Comparison of ENCODE assay signal across 1 cellular context in genomic region chr18:77749189-77749588, GRCh38.
TF ChIP-seq lines count a peak whose summit lies in the region.

No MANE protein-coding gene starts in this region.

TF ChIP-seq in GM12878, 131 proteins besides CTCF, POLR2A, EP300 and RAD21 (continued from another document):
- no peak for TF ChIP-seq STAT3 (IDR thresholded peaks at IDR 0.05; ENCODE audit: low read depth, low read length)
- no peak for TF ChIP-seq NR2C2 (IDR thresholded peaks at IDR 0.05; ENCODE audit: borderline replicate concordance, control insufficient read depth, insufficient read length, low read depth)
- no peak for TF ChIP-seq E2F8 (IDR thresholded peaks at IDR 0.05; ENCODE audit: low read depth, partially characterized antibody)
- no peak for TF ChIP-seq BCL3 (IDR thresholded peaks at IDR 0.05; ENCODE audit: borderline replicate concordance, insufficient read depth, low read depth, low read length, poor library complexity, severe bottlenecking)
- TF ChIP-seq ZNF384 (IDR thresholded peaks at IDR 0.05; ENCODE audit: borderline replicate concordance, low read depth, low read length): no peak
- TF ChIP-seq POLR2AphosphoS2 (IDR thresholded peaks at IDR 0.05; ENCODE audit: low read depth, low read length): no peak
- no peak for TF ChIP-seq KAT2A (conservative IDR thresholded peaks at IDR 0.05; ENCODE audit: control insufficient read depth, low read depth, low read length)
